15 cellular contexts compared by ENCODE assay signal in genomic region chrX:31260351-31260750, GRCh38.
"Had no signal": no experiment of that assay in that cellular context is flagged by ENCODE, and none has a peak within 500 bp of the region (broad histone marks: within the 10 kb centered on the region; RNA-seq: fewer than 3 reads in every experiment).

No MANE protein-coding gene starts in this region.

- DNase-seq: activated T-cell treated with anti-CD3 and anti-CD28 coated beads, Interleukin-2, amount 50 U/mL, for 1 hour; adrenal gland; dermis blood vessel endothelial cell; effector CD8-positive, alpha-beta T cell; gastrocnemius medialis; hypothalamus; left ventricle myocardium superior; pancreas; psoas muscle; right cardiac atrium; stimulated activated CD4-positive, alpha-beta T cell treated with anti-CD3 and anti-CD28 coated beads, Interleukin-12 subunit alpha, Interleukin-12 subunit beta, amount 100 ng/mL, for 4 hours; substantia nigra; T-cell; thyroid gland; upper lobe of right lung had no signal

- H3K4me3 ChIP-seq: adrenal gland, gastrocnemius medialis, pancreas, psoas muscle, thyroid gland, upper lobe of right lung had no signal
